Comparison of ENCODE assay signal across 8 cellular contexts in the genomic region with DNA sequence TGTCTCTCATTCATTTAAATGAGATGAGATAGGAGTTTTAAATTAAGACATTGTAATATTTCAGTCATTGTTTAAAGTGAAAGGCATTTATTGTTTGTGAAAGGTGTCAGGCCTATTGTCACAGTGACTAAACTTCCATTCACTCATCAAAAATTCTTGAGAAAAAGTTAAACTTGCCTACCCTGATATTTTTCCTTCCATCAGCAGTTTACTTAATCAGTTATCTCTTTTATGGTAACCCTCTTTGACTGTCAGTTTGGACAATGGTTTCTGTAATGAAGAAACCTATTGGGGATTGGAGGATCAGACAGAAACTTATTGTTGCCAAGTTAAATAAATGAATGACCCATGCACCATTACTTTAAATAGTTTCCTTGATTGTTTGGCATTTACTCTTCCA.
"Had no signal": no experiment of that assay in that cellular context is flagged by ENCODE, and none has a peak within 500 bp of the region (broad histone marks: within the 10 kb centered on the region; RNA-seq: fewer than 3 reads in every experiment).

No MANE protein-coding gene starts in this region.

- H3K27ac ChIP-seq: HL-60, KMS-11 had no signal

- H3K4me3 ChIP-seq: GM23338 had no signal

- FAIRE-seq: H1, H54 had no signal

- DNase-seq: H9, HCEC 1CT, KBM-7 had no signal

- ATAC-seq: GM23338 had no signal

- H2AFZ ChIP-seq: GM23338 had no signal

- H3K4me2 ChIP-seq: GM23338, KMS-11 had no signal

- H3K9ac ChIP-seq: KMS-11 had no signal
